ENCODE assay signal across 8 cellular contexts in the genomic region with DNA sequence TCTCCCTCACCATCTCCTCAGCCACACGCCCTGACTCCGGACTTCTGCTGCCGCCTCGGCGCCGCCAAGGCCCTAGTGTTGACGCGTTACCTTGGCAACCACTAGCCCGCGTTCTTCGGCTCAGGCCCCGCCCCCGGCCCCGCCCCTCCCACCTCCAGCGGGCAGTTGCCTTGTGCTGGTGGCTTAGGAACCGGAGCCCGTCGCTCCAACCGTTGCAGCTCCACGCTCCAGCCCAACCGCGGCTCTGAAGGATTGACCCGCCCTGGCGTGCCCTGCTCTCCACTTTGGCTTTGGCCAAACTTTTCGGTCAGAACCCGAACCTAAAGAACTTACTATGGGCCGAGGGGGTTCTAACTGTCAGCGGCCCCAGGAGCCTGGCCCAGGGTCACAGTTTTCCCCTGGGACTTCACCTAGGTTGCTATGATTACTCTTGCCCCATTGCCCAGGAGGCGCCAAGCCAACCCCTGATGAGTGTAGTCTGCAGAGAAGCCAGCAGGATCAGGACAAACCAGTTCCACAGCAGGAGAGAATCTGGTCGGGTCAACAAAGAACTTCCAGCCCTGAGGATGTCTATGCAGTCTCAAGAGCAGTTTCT.
DNase-seq lines count a peak whose midpoint lies in the region; ATAC-seq and TF ChIP-seq lines count a peak whose summit lies in the region.

A gene with protein sequence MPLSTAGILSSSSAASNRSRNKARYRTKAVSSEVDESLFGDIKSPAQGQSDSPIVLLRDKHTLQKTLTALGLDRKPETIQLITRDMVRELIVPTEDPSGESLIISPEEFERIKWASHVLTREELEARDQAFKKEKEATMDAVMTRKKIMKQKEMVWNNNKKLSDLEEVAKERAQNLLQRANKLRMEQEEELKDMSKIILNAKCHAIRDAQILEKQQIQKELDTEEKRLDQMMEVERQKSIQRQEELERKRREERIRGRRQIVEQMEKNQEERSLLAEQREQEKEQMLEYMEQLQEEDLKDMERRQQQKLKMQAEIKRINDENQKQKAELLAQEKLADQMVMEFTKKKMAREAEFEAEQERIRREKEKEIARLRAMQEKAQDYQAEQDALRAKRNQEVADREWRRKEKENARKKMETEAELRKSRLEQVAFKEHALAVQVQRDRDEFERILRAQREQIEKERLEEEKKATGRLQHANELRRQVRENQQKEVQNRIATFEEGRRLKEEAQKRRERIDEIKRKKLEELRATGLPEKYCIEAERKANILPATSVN (minus strand): TSS at position 80 of the 595 bp plus-strand sequence. CDS start 67 bp downstream, at position 13.

- no peaks in the 10 kb centered on the region for H3K36me3 ChIP-seq in iPS-18a (ENCODE audit: control insufficient read depth, low read depth, low read length)

- H3K4me3 Mint-ChIP-seq in stimulated activated naive B cell treated with anti-CD40 and anti-IgM and Interleukin-4, amounts not matched to agents 10 μg/mL and 1 μg/mL and 100 μg/mL, for 72 hours: no peak within 1 kb of the TSS

- H3K27ac ChIP-seq in iPS-18a (ENCODE audit: low read length): no peak within 1 kb of the TSS

- peaks cover 13% of the 10 kb centered on the region for H3K27me3 ChIP-seq in iPS-18a (ENCODE audit: control insufficient read depth, insufficient read depth, low read length)

- H3K4me1 ChIP-seq in iPS-18a (ENCODE audit: control insufficient read depth, low read depth, low read length): peaks cover 9% of the 10 kb centered on the region

- peak within 1 kb of the TSS; percentile 48 for H3K9ac ChIP-seq in iPS-18a (ENCODE audit: low read length)

- H3K36me3 Mint-ChIP-seq in stimulated activated naive B cell treated with anti-CD40 and anti-IgM and Interleukin-4, amounts not matched to agents 10 μg/mL and 1 μg/mL and 100 μg/mL, for 72 hours: peaks cover 0 to 3% of the 10 kb centered on the region in 2 donors

- peak; percentile 50 to 58 for ATAC-seq in stimulated activated naive B cell treated with anti-CD40 and anti-IgM and Interleukin-4, amounts not matched to agents 10 μg/mL and 1 μg/mL and 100 μg/mL, for 72 hours (replicated peaks)
- ATAC-seq in GM18519 (IDR thresholded peaks at IDR 0.05; ENCODE audit: low FRiP score, unreplicated experiment) (no peak), HG02870 (IDR thresholded peaks at IDR 0.05; ENCODE audit: unreplicated experiment) (no peak)

- H3K27ac Mint-ChIP-seq in stimulated activated naive B cell treated with anti-CD40 and anti-IgM and Interleukin-4, amounts not matched to agents 10 μg/mL and 1 μg/mL and 100 μg/mL, for 72 hours: peak within 1 kb of the TSS; percentile 73

- peaks cover 12 to 25% of the 10 kb centered on the region in 2 donors for H3K4me1 Mint-ChIP-seq in stimulated activated naive B cell treated with anti-CD40 and anti-IgM and Interleukin-4, amounts not matched to agents 10 μg/mL and 1 μg/mL and 100 μg/mL, for 72 hours

- in situ Hi-C loops in astrocyte of the spinal cord (cut with HindIII; ENCODE audit: low sequenced_read_pairs): no loop called here

- peaks cover 0 to 2% of the 10 kb centered on the region in 2 donors for H3K9me3 Mint-ChIP-seq in stimulated activated naive B cell treated with anti-CD40 and anti-IgM and Interleukin-4, amounts not matched to agents 10 μg/mL and 1 μg/mL and 100 μg/mL, for 72 hours

- H3K27me3 Mint-ChIP-seq in stimulated activated naive B cell treated with anti-CD40 and anti-IgM and Interleukin-4, amounts not matched to agents 10 μg/mL and 1 μg/mL and 100 μg/mL, for 72 hours: peaks cover 5 to 13% of the 10 kb centered on the region in 2 donors

- peak; percentile 52 for DNase-seq in DMS79 (lab: John Stamatoyannopoulos, UW)
- DNase-seq in NCI-H1092 (lab: John Stamatoyannopoulos, UW): peak; percentile 56
- peak; percentile 86 for DNase-seq in astrocyte of the spinal cord (ENCODE audit: low read depth, low spot score)
- no peak for DNase-seq in stimulated activated naive B cell treated with anti-CD40 and anti-IgM and Interleukin-4, amounts not matched to agents 10 μg/mL and 1 μg/mL and 100 μg/mL, for 72 hours
- no peak for DNase-seq in dedifferentiated amniotic fluid mesenchymal stem cell (ENCODE audit: extremely low spot score)

- no peak within 1 kb of the TSS for H3K4me3 ChIP-seq in astrocyte of the spinal cord (ENCODE audit: low read depth, low read length)
- peak within 1 kb of the TSS; percentile 61 for H3K4me3 ChIP-seq in iPS-18a (ENCODE audit: low read length)

- no peak for TF ChIP-seq CTCF in astrocyte of the spinal cord (IDR thresholded peaks at IDR 0.05; ENCODE audit: low read depth, low read length)

- no peaks in the 10 kb centered on the region for H3K9me3 ChIP-seq in iPS-18a (ENCODE audit: control insufficient read depth, low read depth, low read length)

Comparison
In these comparisons a context has a peak if more than half of its experiments do, and no peak if none do; other contexts are left out.
1. DNase-seq: peak in DMS79 (single experiment), NCI-H1092 (single experiment) and astrocyte of the spinal cord (single experiment); none in stimulated activated naive B cell treated with anti-CD40 and anti-IgM and Interleukin-4, amounts not matched to agents 10 μg/mL and 1 μg/mL and 100 μg/mL, for 72 hours (single experiment) and dedifferentiated amniotic fluid mesenchymal stem cell (single experiment).
2. ATAC-seq: peak in stimulated activated naive B cell treated with anti-CD40 and anti-IgM and Interleukin-4, amounts not matched to agents 10 μg/mL and 1 μg/mL and 100 μg/mL, for 72 hours (2 of 2); none in GM18519 (single experiment) and HG02870 (single experiment).